Comparison of ENCODE assay signal across 7 cellular contexts in the genomic region with DNA sequence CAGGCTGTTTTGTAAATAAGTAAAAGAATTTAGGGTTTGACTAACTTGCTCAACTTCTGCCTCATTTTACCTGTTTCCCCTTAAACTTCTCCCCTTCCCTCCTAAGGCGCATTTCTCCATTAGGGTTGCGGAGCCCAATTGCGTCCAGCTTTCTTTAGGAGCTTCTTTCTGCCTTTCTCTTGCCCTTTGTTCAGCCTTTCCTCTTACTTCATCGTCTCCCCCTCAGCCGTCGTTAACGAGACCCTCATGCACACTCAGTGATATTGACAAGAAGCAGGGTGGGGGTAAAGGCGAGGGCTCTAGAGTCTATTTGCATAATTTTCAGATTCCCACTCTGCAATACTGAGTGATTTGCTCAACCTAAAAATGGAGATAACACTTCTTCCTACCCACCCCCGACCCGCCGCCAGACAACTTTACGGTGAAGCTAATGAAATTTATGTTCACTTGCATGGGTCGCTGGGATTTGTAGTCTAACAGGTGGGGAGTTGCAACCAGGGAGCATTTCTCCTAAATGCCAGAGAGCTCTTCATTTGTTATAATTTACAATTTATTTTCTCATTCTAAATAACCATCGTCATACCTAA. TPM values are rescaled to one million over a fixed set of nuclear protein-coding genes. Genes with fewer than 3 reads are reported as not detected.
DNase-seq lines count a peak whose midpoint lies in the region; ATAC-seq and TF ChIP-seq lines count a peak whose summit lies in the region.

No MANE protein-coding gene starts in this region.

- peak overlapping the region; percentile 96 for H3K4me3 Mint-ChIP-seq in activated naive CD4-positive, alpha-beta T cell treated with anti-CD3 and anti-CD28 coated beads, Interleukin-2, amount 50 U/mL, for 24 hours

- H3K36me3 Mint-ChIP-seq in activated naive CD4-positive, alpha-beta T cell treated with anti-CD3 and anti-CD28 coated beads, Interleukin-2, amount 50 U/mL, for 24 hours, result no peaks in the 10 kb centered on the region

- peak overlapping the region; percentile 85 for H3K4me2 ChIP-seq in HCT116 (ENCODE audit: low read length)
- peak overlapping the region; percentile 99 for H3K4me2 ChIP-seq in OCI-LY1 (ENCODE audit: low read length)

- peaks cover 32% of the 10 kb centered on the region for H3K4me1 Mint-ChIP-seq in activated naive CD4-positive, alpha-beta T cell treated with anti-CD3 and anti-CD28 coated beads, Interleukin-2, amount 50 U/mL, for 24 hours

- peak overlapping the region; percentile 77 to 96 for H3K4me3 ChIP-seq in HCT116 (replicated peaks in 1 of 2; ENCODE audit: low read depth in 1 of 2, low read length in 2 of 2)
- peak overlapping the region; percentile 74 for H3K4me3 ChIP-seq in OCI-LY1 (ENCODE audit: low read depth, low read length, poor library complexity, severe bottlenecking)
- H3K4me3 ChIP-seq in iPS-18a (ENCODE audit: low read length), result peak overlapping the region; percentile 85

- H3K9me3 Mint-ChIP-seq in activated naive CD4-positive, alpha-beta T cell treated with anti-CD3 and anti-CD28 coated beads, Interleukin-2, amount 50 U/mL, for 24 hours, result no peaks in the 10 kb centered on the region

- no peak for TF ChIP-seq CTCF in HCT116 (IDR thresholded peaks at IDR 0.05 in 2 of 3, conservative IDR thresholded peaks at IDR 0.05 in 1 of 3; ENCODE audit: borderline replicate concordance in 1 of 3, insufficient read depth in 1 of 3, low read depth in 2 of 3, low read length in 2 of 3)
- no peak for TF ChIP-seq CTCF in OCI-LY1 (IDR thresholded peaks at IDR 0.05; ENCODE audit: low read length)

- H3K27ac ChIP-seq in HCT116 (ENCODE audit: low read depth, low read length) (peak overlapping the region; percentile 90), OCI-LY1 (ENCODE audit: low read depth, low read length, poor library complexity, severe bottlenecking) (peak overlapping the region; percentile 92), iPS-18a (ENCODE audit: low read length) (no peak overlapping the region)

- H3K4me1 ChIP-seq in HCT116 (ENCODE audit: control insufficient read depth in 1 of 2, insufficient read depth in 2 of 2, low read length in 2 of 2), result peaks cover 26 to 39% of the 10 kb centered on the region in 2 experiments
- H3K4me1 ChIP-seq in OCI-LY1 (ENCODE audit: insufficient read depth, low read length, severe bottlenecking), result peaks cover 25% of the 10 kb centered on the region
- H3K4me1 ChIP-seq in iPS-18a (ENCODE audit: control insufficient read depth, low read depth, low read length), result peaks cover 6% of the 10 kb centered on the region

- no peaks in the 10 kb centered on the region for H3K27me3 Mint-ChIP-seq in activated naive CD4-positive, alpha-beta T cell treated with anti-CD3 and anti-CD28 coated beads, Interleukin-2, amount 50 U/mL, for 24 hours

- H3K9me3 ChIP-seq in HCT116 (ENCODE audit: control insufficient read depth in 1 of 2, insufficient read depth in 1 of 2, low read depth in 1 of 2, low read length in 2 of 2) (no peaks in the 10 kb centered on the region), OCI-LY1 (ENCODE audit: low read length) (no peaks in the 10 kb centered on the region), iPS-18a (ENCODE audit: control insufficient read depth, low read depth, low read length) (no peaks in the 10 kb centered on the region)

- peak overlapping the region; percentile 97 for H3K27ac Mint-ChIP-seq in activated naive CD4-positive, alpha-beta T cell treated with anti-CD3 and anti-CD28 coated beads, Interleukin-2, amount 50 U/mL, for 24 hours

- RAD21 ChIA-PET in HCT116 (lab: Charles Lee; ENCODE audit: low non-redundant PET in 1 of 2, low total read pairs in 2 of 2, uncharacterized antibody in 2 of 2, unreplicated experiment in 2 of 2), result interaction anchor here in 1 of 2 experiments (0.6 kb wide), 1 partner anchor 150 kb away, joined by 3 read pairs; no protein-coding TSS in a partner anchor

- H3K9me2 ChIP-seq in HCT116 (ENCODE audit: insufficient read depth) (no peaks in the 10 kb centered on the region), OCI-LY1 (ENCODE audit: low read depth, low read length) (no peaks in the 10 kb centered on the region)

- POLR2A ChIA-PET in HCT116 (lab: Charles Lee), result interaction anchor here (1.6 to 2.2 kb wide), 2 partner anchors 22 to 200 kb away, joined by 4 to 7 read pairs; a partner anchor contains a TSS

- H3K27me3 ChIP-seq in HCT116 (ENCODE audit: insufficient read depth, low read length), result no peaks in the 10 kb centered on the region
- no peaks in the 10 kb centered on the region for H3K27me3 ChIP-seq in OCI-LY1 (ENCODE audit: insufficient read depth, low read length)
- H3K27me3 ChIP-seq in iPS-18a (ENCODE audit: control insufficient read depth, insufficient read depth, low read length), result peaks cover 10% of the 10 kb centered on the region

- peaks cover 15% of the 10 kb centered on the region; the same call in 1 of the 2 replicates for H3K79me2 ChIP-seq in HCT116 (ENCODE audit: insufficient read depth, low read length)
- no peaks in the 10 kb centered on the region for H3K79me2 ChIP-seq in OCI-LY1 (ENCODE audit: insufficient read depth, low read length)

- CTCF ChIA-PET in HCT116 (lab: Charles Lee), result interaction anchor here (1.5 to 1.6 kb wide), 2 partner anchors 22 to 49 kb away, joined by 3 to 6 read pairs; no protein-coding TSS in a partner anchor

- no peak for TF ChIP-seq RAD21 in HCT116 (IDR thresholded peaks at IDR 0.05; ENCODE audit: low read depth)

- H3K36me3 ChIP-seq in HCT116 (ENCODE audit: control insufficient read depth in 1 of 2, insufficient read depth in 2 of 2, low read length in 2 of 2), result no peaks in the 10 kb centered on the region
- no peaks in the 10 kb centered on the region for H3K36me3 ChIP-seq in OCI-LY1 (ENCODE audit: insufficient read depth, low read length)
- no peaks in the 10 kb centered on the region for H3K36me3 ChIP-seq in iPS-18a (ENCODE audit: control insufficient read depth, low read depth, low read length)

- H3K9ac ChIP-seq in HCT116 (ENCODE audit: low read length) (peak overlapping the region; percentile 69), OCI-LY1 (ENCODE audit: low read length) (peak overlapping the region; percentile 82), iPS-18a (ENCODE audit: low read length) (peak overlapping the region; percentile 81)

- intact Hi-C loops in HCT116 (cut with micrococcal nuclease), result no loop called here

- H4K20me1 ChIP-seq in HCT116 (ENCODE audit: insufficient read depth), result no peaks in the 10 kb centered on the region
- H4K20me1 ChIP-seq in OCI-LY1 (ENCODE audit: insufficient read depth, low read length), result no peaks in the 10 kb centered on the region

- no peak for ATAC-seq in HCT116

- no peaks in the 10 kb centered on the region for H3F3A ChIP-seq in OCI-LY1 (ENCODE audit: insufficient read depth, low read length)

- H2AFZ ChIP-seq in HCT116 (ENCODE audit: low read depth, low read length, poor library complexity, severe bottlenecking) (peak overlapping the region; percentile 96), OCI-LY1 (ENCODE audit: low read length) (peak overlapping the region; percentile 90; the same call in 1 of the 2 replicates)

- TF ChIP-seq POLR2A in HCT116 (IDR thresholded peaks at IDR 0.05; ENCODE audit: borderline replicate concordance, extremely low read depth, insufficient read depth, insufficient read length), result no peak

- no peak for DNase-seq in HCT116 (ENCODE audit: low read depth, low spot score)
- DNase-seq in stimulated activated CD4-positive, alpha-beta T cell treated with anti-CD3 and anti-CD28 coated beads, Interleukin-15, amount 100 ng/mL, for 48 hours (ENCODE audit: low read depth in 2 of 2), result peak; percentile 8 to 10
- no peak for DNase-seq in GDM1 (lab: John Stamatoyannopoulos, UW)
- no peak for DNase-seq in NCI-H226

- TSS peak; percentile 65 for BruUV-seq in HCT116 (replicated peaks; lab: Mats Ljungman, UMichigan)

TF ChIP-seq in HCT116, 20 proteins besides CTCF, POLR2A, EP300 and RAD21 (continues in another document):
- TF ChIP-seq FOSL1 (IDR thresholded peaks at IDR 0.05; ENCODE audit: low read depth), result no peak
- TF ChIP-seq, protein P1, sequence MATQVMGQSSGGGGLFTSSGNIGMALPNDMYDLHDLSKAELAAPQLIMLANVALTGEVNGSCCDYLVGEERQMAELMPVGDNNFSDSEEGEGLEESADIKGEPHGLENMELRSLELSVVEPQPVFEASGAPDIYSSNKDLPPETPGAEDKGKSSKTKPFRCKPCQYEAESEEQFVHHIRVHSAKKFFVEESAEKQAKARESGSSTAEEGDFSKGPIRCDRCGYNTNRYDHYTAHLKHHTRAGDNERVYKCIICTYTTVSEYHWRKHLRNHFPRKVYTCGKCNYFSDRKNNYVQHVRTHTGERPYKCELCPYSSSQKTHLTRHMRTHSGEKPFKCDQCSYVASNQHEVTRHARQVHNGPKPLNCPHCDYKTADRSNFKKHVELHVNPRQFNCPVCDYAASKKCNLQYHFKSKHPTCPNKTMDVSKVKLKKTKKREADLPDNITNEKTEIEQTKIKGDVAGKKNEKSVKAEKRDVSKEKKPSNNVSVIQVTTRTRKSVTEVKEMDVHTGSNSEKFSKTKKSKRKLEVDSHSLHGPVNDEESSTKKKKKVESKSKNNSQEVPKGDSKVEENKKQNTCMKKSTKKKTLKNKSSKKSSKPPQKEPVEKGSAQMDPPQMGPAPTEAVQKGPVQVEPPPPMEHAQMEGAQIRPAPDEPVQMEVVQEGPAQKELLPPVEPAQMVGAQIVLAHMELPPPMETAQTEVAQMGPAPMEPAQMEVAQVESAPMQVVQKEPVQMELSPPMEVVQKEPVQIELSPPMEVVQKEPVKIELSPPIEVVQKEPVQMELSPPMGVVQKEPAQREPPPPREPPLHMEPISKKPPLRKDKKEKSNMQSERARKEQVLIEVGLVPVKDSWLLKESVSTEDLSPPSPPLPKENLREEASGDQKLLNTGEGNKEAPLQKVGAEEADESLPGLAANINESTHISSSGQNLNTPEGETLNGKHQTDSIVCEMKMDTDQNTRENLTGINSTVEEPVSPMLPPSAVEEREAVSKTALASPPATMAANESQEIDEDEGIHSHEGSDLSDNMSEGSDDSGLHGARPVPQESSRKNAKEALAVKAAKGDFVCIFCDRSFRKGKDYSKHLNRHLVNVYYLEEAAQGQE (IDR thresholded peaks at IDR 0.05; ENCODE audit: low read depth), result no peak
- no peak for TF ChIP-seq SIN3A (IDR thresholded peaks at IDR 0.05; ENCODE audit: low read depth)
- no peak for TF ChIP-seq ELF1 (IDR thresholded peaks at IDR 0.05; ENCODE audit: borderline replicate concordance, low read depth)
- TF ChIP-seq JUND (IDR thresholded peaks at IDR 0.05), result no peak
- TF ChIP-seq, protein P2, sequence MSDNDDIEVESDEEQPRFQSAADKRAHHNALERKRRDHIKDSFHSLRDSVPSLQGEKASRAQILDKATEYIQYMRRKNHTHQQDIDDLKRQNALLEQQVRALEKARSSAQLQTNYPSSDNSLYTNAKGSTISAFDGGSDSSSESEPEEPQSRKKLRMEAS (IDR thresholded peaks at IDR 0.05), result no peak
- no peak for TF ChIP-seq SP1 (IDR thresholded peaks at IDR 0.05; ENCODE audit: low read depth)
- no peak for TF ChIP-seq EGR1 (IDR thresholded peaks at IDR 0.05; ENCODE audit: low read depth)
- TF ChIP-seq EZH2phosphoT487 (IDR thresholded peaks at IDR 0.05; ENCODE audit: borderline replicate concordance), result no peak
- TF ChIP-seq POLR2AphosphoS5 (IDR thresholded peaks at IDR 0.05; ENCODE audit: low read depth, low read length), result no peak

RNA-seq across cellular contexts. Expression of a gene that starts 1.3 kb away (rescaled TPM):
- 9.8 TPM for total RNA-seq in HCT116 (2021; ENCODE audit: unreplicated experiment)
- polyA plus RNA-seq in HCT116 (2012), result 8.4 and 9.6 TPM in 2 replicates

Comparison
In these comparisons a context has a peak if more than half of its experiments do, and no peak if none do; other contexts are left out.
1. DNase-seq: peak in stimulated activated CD4-positive, alpha-beta T cell treated with anti-CD3 and anti-CD28 coated beads, Interleukin-15, amount 100 ng/mL, for 48 hours (2 of 2); none in HCT116 (single experiment), GDM1 (single experiment) and NCI-H226 (single experiment).
2. Peak in every context shown above with its lines, with median percentiles within 50 percentile points of each other: H3K4me3 ChIP-seq and H3K9ac ChIP-seq.